In genomic region chr9:92807757-92808725, GRCh38 we compare ENCODE assay signal across 8 cellular contexts. TPM values are rescaled to one million over a fixed set of nuclear protein-coding genes. Genes with fewer than 3 reads are reported as not detected.
DNase-seq lines count a peak whose midpoint lies in the region; ATAC-seq and TF ChIP-seq lines count a peak whose summit lies in the region.

No MANE protein-coding gene starts in this region.

- peaks cover 18 to 29% of the 10 kb centered on the region in 2 donors for H3K4me1 ChIP-seq in thoracic aorta (ENCODE audit: control insufficient read depth in 1 of 2, low read depth in 2 of 2)

- H3K4me3 ChIP-seq in iPS-11a (ENCODE audit: low read depth, low read length) (peak overlapping the region; percentile 33), thoracic aorta (peak overlapping the region; percentile 64)

- no peak overlapping the region for H3K27ac ChIP-seq in thoracic aorta

- DNase-seq in activated gamma-delta T cell treated with Interleukin-2 at 50 U/mL for 16 hours: peak; percentile 17
- DNase-seq in activated gamma-delta T cell (lab: John Stamatoyannopoulos, UW): no peak
- DNase-seq in activated CD4-positive, alpha-beta T cell treated with anti-CD3 and anti-CD28 coated beads, Interleukin-2, amount 50 U/mL, for 48 hours: peak; percentile 36 to 37
- no peak for DNase-seq in thoracic aorta (ENCODE audit: low spot score)
- DNase-seq in islet precursor cell: no peak

- no peaks in the 10 kb centered on the region for H3K36me3 ChIP-seq in thoracic aorta

- ATAC-seq in thoracic aorta (ENCODE audit: insufficient number of reproducible peaks, low FRiP score, low read depth): no peak
- ATAC-seq in HG02973 (IDR thresholded peaks at IDR 0.05; ENCODE audit: unreplicated experiment): no peak
- no peak for ATAC-seq in GM18519 (IDR thresholded peaks at IDR 0.05; ENCODE audit: low FRiP score, unreplicated experiment)

- no peak for TF ChIP-seq CTCF in thoracic aorta (IDR thresholded peaks at IDR 0.05)

- H3K9me3 ChIP-seq in thoracic aorta: no peaks in the 10 kb centered on the region

- peaks cover 29% of the 10 kb centered on the region for H3K27me3 ChIP-seq in thoracic aorta (replicated peaks; ENCODE audit: insufficient read depth)

RNA-seq across cellular contexts. Expression of gene BICD2, which starts 43.4 kb away (rescaled TPM):
- 10 to 100 TPM; 52.1 to 57.7 TPM for total RNA-seq in thoracic aorta

Comparison
In these comparisons a context has a peak if more than half of its experiments do, and no peak if none do; other contexts are left out.
1. DNase-seq: peak in activated gamma-delta T cell treated with Interleukin-2 at 50 U/mL for 16 hours (single experiment) and activated CD4-positive, alpha-beta T cell treated with anti-CD3 and anti-CD28 coated beads, Interleukin-2, amount 50 U/mL, for 48 hours (2 of 2); none in activated gamma-delta T cell (single experiment), thoracic aorta (single experiment) and islet precursor cell (single experiment).